28 cellular contexts compared by ENCODE assay signal in the genomic region with DNA sequence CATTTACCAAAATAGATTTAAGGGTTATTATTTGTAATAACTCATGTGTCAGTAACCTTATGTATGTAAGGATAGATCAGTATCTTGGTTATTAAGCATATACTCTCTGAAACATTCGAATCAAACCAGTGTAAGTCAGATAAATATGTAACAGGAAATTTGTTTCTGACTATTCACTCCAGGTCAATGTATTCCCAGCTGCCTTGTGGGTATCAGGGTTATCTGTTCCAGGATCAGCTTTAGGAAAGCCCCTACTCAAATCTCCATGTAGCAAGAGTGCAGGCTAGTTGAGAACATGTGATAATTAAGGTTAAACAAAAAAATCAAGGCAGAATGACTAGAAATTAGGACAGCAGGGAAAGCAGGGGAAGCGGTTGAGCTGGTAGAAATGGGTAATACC.
"Had no signal": no experiment of that assay in that cellular context is flagged by ENCODE, and none has a peak within 500 bp of the region (broad histone marks: within the 10 kb centered on the region; RNA-seq: fewer than 3 reads in every experiment).

No MANE protein-coding gene starts in this region.

- H3K27ac ChIP-seq: brain microvascular endothelial cell, dorsolateral prefrontal cortex, esophagus muscularis mucosa, gastroesophageal sphincter, sigmoid colon, testis, upper lobe of left lung had no signal

- H3K27ac Mint-ChIP-seq: activated CD4-positive, alpha-beta memory T cell treated with anti-CD3 and anti-CD28 coated beads for 36 hours; activated T-cell treated with anti-CD3 and anti-CD28 coated beads, Interleukin-2, amount 50 U/mL, for 72 hours; effector memory CD8-positive, alpha-beta T cell; memory B cell; stimulated activated naive B cell treated with anti-CD40 and anti-IgM and Interleukin-4, amounts not matched to agents 10 μg/mL and 1 μg/mL and 100 μg/mL, for 72 hours; T-helper 1 cell treated with Interleukin-12 subunit alpha and Interleukin-12 subunit beta and Interleukin-4 antibody, amounts not matched to agents 30 μg/mL and 1 μg/mL, for 36 hours had no signal

- H3K27me3 Mint-ChIP-seq: activated CD4-positive, alpha-beta memory T cell treated with anti-CD3 and anti-CD28 coated beads for 36 hours; central memory CD8-positive, alpha-beta T cell; memory B cell; naive B cell; stimulated activated naive B cell treated with anti-CD40 and anti-IgM and Interleukin-4, amounts not matched to agents 10 μg/mL and 1 μg/mL and 100 μg/mL, for 72 hours had no signal

- ATAC-seq: activated T-cell treated with anti-CD3 and anti-CD28 coated beads, Interleukin-2, amount 50 U/mL, for 72 hours; effector memory CD8-positive, alpha-beta T cell; gastroesophageal sphincter had no signal

- H3K4me3 ChIP-seq: dorsolateral prefrontal cortex, esophagus muscularis mucosa, gastroesophageal sphincter, sigmoid colon, testis, upper lobe of left lung had no signal

- H3K27me3 ChIP-seq: brain microvascular endothelial cell, dorsolateral prefrontal cortex, esophagus muscularis mucosa, gastroesophageal sphincter, sigmoid colon, testis, upper lobe of left lung had no signal

- FAIRE-seq: colon had no signal

- H3K4me3 Mint-ChIP-seq: activated CD4-positive, alpha-beta memory T cell treated with anti-CD3 and anti-CD28 coated beads for 36 hours; activated T-cell treated with anti-CD3 and anti-CD28 coated beads, Interleukin-2, amount 50 U/mL, for 72 hours; central memory CD8-positive, alpha-beta T cell; effector memory CD8-positive, alpha-beta T cell; memory B cell; neural crest cell; stimulated activated naive B cell treated with anti-CD40 and anti-IgM and Interleukin-4, amounts not matched to agents 10 μg/mL and 1 μg/mL and 100 μg/mL, for 72 hours; T-helper 1 cell treated with Interleukin-12 subunit alpha and Interleukin-12 subunit beta and Interleukin-4 antibody, amounts not matched to agents 30 μg/mL and 1 μg/mL, for 36 hours had no signal

- H3K9me3 ChIP-seq: esophagus muscularis mucosa, gastroesophageal sphincter, sigmoid colon, testis, upper lobe of left lung had no signal

- H3K36me3 ChIP-seq: brain microvascular endothelial cell, esophagus muscularis mucosa, gastroesophageal sphincter, sigmoid colon, upper lobe of left lung had no signal

- H3K9me3 Mint-ChIP-seq: activated CD4-positive, alpha-beta memory T cell treated with anti-CD3 and anti-CD28 coated beads for 36 hours; activated T-cell treated with anti-CD3 and anti-CD28 coated beads, Interleukin-2, amount 50 U/mL, for 72 hours; central memory CD8-positive, alpha-beta T cell; effector memory CD8-positive, alpha-beta T cell; memory B cell; naive B cell; neural crest cell; stimulated activated naive B cell treated with anti-CD40 and anti-IgM and Interleukin-4, amounts not matched to agents 10 μg/mL and 1 μg/mL and 100 μg/mL, for 72 hours; T-helper 1 cell treated with Interleukin-12 subunit alpha and Interleukin-12 subunit beta and Interleukin-4 antibody, amounts not matched to agents 30 μg/mL and 1 μg/mL, for 36 hours had no signal

- DNase-seq: activated CD4-positive, alpha-beta memory T cell treated with anti-CD3 and anti-CD28 coated beads for 36 hours; activated CD4-positive, alpha-beta T cell treated with anti-CD3 and anti-CD28 coated beads for 48 hours; activated effector memory CD4-positive, alpha-beta T cell treated with Interleukin-2 at 50 U/mL for 16 hours; activated naive CD4-positive, alpha-beta T cell treated with anti-CD3 and anti-CD28 coated beads, Interleukin-2, amount 50 U/mL, for 16 hours; activated T-cell treated with anti-CD3 and anti-CD28 coated beads, Interleukin-2, amount 50 U/mL, for 72 hours; aorta; brain microvascular endothelial cell; dorsolateral prefrontal cortex; effector memory CD8-positive, alpha-beta T cell; head of caudate nucleus; left cardiac atrium; naive B cell; occipital lobe; posterior cingulate gyrus; retina; sigmoid colon; stimulated activated CD4-positive, alpha-beta T cell treated with anti-CD3 and anti-CD28 coated beads, Interleukin-2, amount 100 ng/mL, for 48 hours; stimulated activated CD8-positive, alpha-beta memory T cell treated with anti-CD3 and anti-CD28 coated beads, Interleukin-4, amount 100 ng/mL, for 48 hours; stimulated activated naive B cell treated with anti-CD40 and anti-IgM and Interleukin-4, amounts not matched to agents 10 μg/mL and 1 μg/mL and 100 μg/mL, for 72 hours had no signal

- H3K36me3 Mint-ChIP-seq: activated CD4-positive, alpha-beta memory T cell treated with anti-CD3 and anti-CD28 coated beads for 36 hours; memory B cell; naive B cell; stimulated activated naive B cell treated with anti-CD40 and anti-IgM and Interleukin-4, amounts not matched to agents 10 μg/mL and 1 μg/mL and 100 μg/mL, for 72 hours had no signal
